Comparison of ENCODE assay signal across 9 cellular contexts in genomic region chr18:27005589-27005988, GRCh38.
DNase-seq lines count a peak whose midpoint lies in the region; ATAC-seq, FAIRE-seq and TF ChIP-seq lines count a peak whose summit lies in the region.
"Had no signal": no experiment of that assay in that cellular context is flagged by ENCODE, and none has a peak within 500 bp of the region (broad histone marks: within the 10 kb centered on the region; RNA-seq: fewer than 3 reads in every experiment).

No MANE protein-coding gene starts in this region.

- ATAC-seq in heart left ventricle (no peak), right cardiac atrium (no peak), upper lobe of left lung (ENCODE audit: low FRiP score in 2 of 2) (no peak)

- TF ChIP-seq CTCF in heart left ventricle (IDR thresholded peaks at IDR 0.05) (peak in 8 of 12 donors; percentile 9 to 33 (median 22)), brain microvascular endothelial cell (IDR thresholded peaks at IDR 0.05; ENCODE audit: low read depth, low read length, missing control alignments) (peak; percentile 73), upper lobe of left lung (IDR thresholded peaks at IDR 0.05) (no peak)

- H3K4me1 ChIP-seq in heart left ventricle (peaks cover 0 to 2% (median 0%) of the 10 kb centered on the region in 12 donors), right cardiac atrium (ENCODE audit: control insufficient read depth, insufficient read depth, low read length) (no peaks in the 10 kb centered on the region), upper lobe of left lung (no peaks in the 10 kb centered on the region)

- in situ Hi-C loops in brain microvascular endothelial cell (cut with HindIII; ENCODE audit: low pct_ligation_motif_present, low sequenced_read_pairs) = no loop called here

- H3K27ac ChIP-seq in heart left ventricle = no peak overlapping the region
- H3K27ac ChIP-seq in right cardiac atrium (ENCODE audit: low read length) = no peak overlapping the region
- no peak overlapping the region for H3K27ac ChIP-seq in brain microvascular endothelial cell
- no peak overlapping the region for H3K27ac ChIP-seq in upper lobe of left lung

- no peak for TF ChIP-seq EP300 in upper lobe of left lung (IDR thresholded peaks at IDR 0.05)

- TF ChIP-seq POLR2A in heart left ventricle (IDR thresholded peaks at IDR 0.05) = no peak
- no peak for TF ChIP-seq POLR2A in upper lobe of left lung (IDR thresholded peaks at IDR 0.05)

- H3K9me3 ChIP-seq in heart left ventricle (no peaks in the 10 kb centered on the region), right cardiac atrium (ENCODE audit: control insufficient read depth, low read length) (no peaks in the 10 kb centered on the region), upper lobe of left lung (no peaks in the 10 kb centered on the region)

- intact Hi-C loops in heart left ventricle (cut with DNase I) (loop anchor here in 9 of 10 donors (2.0 to 10.0 kb wide), 6 partner anchors 61 to 381 kb away; no protein-coding TSS in a partner anchor), right cardiac atrium (cut with DNase I) (no loop called here)

- no peaks in the 10 kb centered on the region for H3K27me3 ChIP-seq in heart left ventricle
- H3K27me3 ChIP-seq in right cardiac atrium (ENCODE audit: control insufficient read depth, insufficient read depth) = no peaks in the 10 kb centered on the region
- no peaks in the 10 kb centered on the region for H3K27me3 ChIP-seq in brain microvascular endothelial cell (replicated peaks)
- H3K27me3 ChIP-seq in upper lobe of left lung = no peaks in the 10 kb centered on the region

- WGBS in heart left ventricle, 4 donors = 16 to 25% (median 20%) methylated on average over 1 of the region's 1 CpG
- 15% methylated on average over 1 of the region's 1 CpG for WGBS in right cardiac atrium
- WGBS in upper lobe of left lung, 2 donors = 0 to 24% methylated on average over 1 of the region's 1 CpG

- DNase-seq in heart left ventricle = no peak
- no peak for DNase-seq in right cardiac atrium
- peak; percentile 5 for DNase-seq in HPDE6-E6E7 (ENCODE audit: extremely low spot score)
- no peak for DNase-seq in brain microvascular endothelial cell
- DNase-seq in urothelium cell line (ENCODE audit: low spot score) = peak; percentile 9
- DNase-seq in NCI-H1436 (lab: John Stamatoyannopoulos, UW) = no peak
- DNase-seq in upper lobe of left lung = no peak
- DNase-seq in pons (ENCODE audit: low spot score) = no peak

- H3K36me3 ChIP-seq in heart left ventricle (no peaks in the 10 kb centered on the region), brain microvascular endothelial cell (replicated peaks) (no peaks in the 10 kb centered on the region), upper lobe of left lung (no peaks in the 10 kb centered on the region)

- H3K4me3 ChIP-seq in heart left ventricle (no peak overlapping the region), right cardiac atrium (ENCODE audit: low read length) (no peak overlapping the region), brain microvascular endothelial cell (ENCODE audit: low read depth, low read length) (no peak overlapping the region), upper lobe of left lung (no peak overlapping the region)

- FAIRE-seq in urothelium cell line (lab: Jason Lieb, UNC) = no peak
- FAIRE-seq: G401.6 had no signal

Comparison
In these comparisons a context has a peak if more than half of its experiments do, and no peak if none do; other contexts are left out.
1. intact Hi-C loops: an anchor here in heart left ventricle (2.0 to 10.0 kb wide); none called in right cardiac atrium.
2. DNase-seq: peak in HPDE6-E6E7 (single experiment) and urothelium cell line (single experiment); none in heart left ventricle (0 of 5), right cardiac atrium (0 of 3), brain microvascular endothelial cell (single experiment), NCI-H1436 (single experiment), upper lobe of left lung (0 of 2) and pons (single experiment).
3. CTCF ChIP-seq: peak in heart left ventricle (8 of 12) and brain microvascular endothelial cell (single experiment); none in upper lobe of left lung (0 of 6).